In the genomic region with DNA sequence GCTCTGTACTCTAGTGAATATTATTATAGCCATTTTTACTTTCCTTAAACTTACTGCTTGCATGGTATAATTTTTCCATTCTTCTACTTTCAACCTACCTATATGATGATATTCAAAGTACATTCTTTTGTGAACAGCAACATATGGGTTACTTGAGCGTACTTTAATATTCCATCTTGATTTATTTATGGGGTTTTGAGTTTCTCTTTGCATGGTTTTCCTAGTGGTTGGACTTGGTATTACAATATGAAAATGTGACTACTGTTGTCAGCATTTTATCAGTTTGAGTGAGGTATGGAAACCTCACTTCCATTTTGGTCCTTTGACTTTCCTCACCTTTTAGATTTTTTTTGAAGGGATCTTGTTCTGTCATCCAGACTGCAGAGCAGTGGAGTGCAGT, we compare ENCODE assay signal across 16 cellular contexts. TPM values are rescaled to one million over a fixed set of nuclear protein-coding genes. Genes with fewer than 3 reads are reported as not detected.
DNase-seq lines count a peak whose midpoint lies in the region; ATAC-seq, FAIRE-seq and TF ChIP-seq lines count a peak whose summit lies in the region.
"Had no signal": no experiment of that assay in that cellular context is flagged by ENCODE, and none has a peak within 500 bp of the region (broad histone marks: within the 10 kb centered on the region; RNA-seq: fewer than 3 reads in every experiment).

No MANE protein-coding gene starts in this region.

- no peaks in the 10 kb centered on the region for H3K27me3 Mint-ChIP-seq in neural progenitor cell (ENCODE audit: insufficient read depth, low read depth)

- H3K9me2 ChIP-seq in Loucy (replicated peaks; ENCODE audit: low read depth, low read length), result no peaks in the 10 kb centered on the region

- H3K36me3 ChIP-seq in Loucy (ENCODE audit: insufficient read depth, low read length) (no peaks in the 10 kb centered on the region), neural progenitor cell (no peaks in the 10 kb centered on the region)
- H3K36me3 ChIP-seq: left lung, ovary had no signal

- no peaks in the 10 kb centered on the region for H3K27me3 ChIP-seq in Loucy (ENCODE audit: insufficient read depth, low read length, poor library complexity, severe bottlenecking)
- no peaks in the 10 kb centered on the region for H3K27me3 ChIP-seq in neural progenitor cell
- H3K27me3 ChIP-seq: left lung, ovary had no signal

- H3K9ac ChIP-seq in Loucy (ENCODE audit: low read depth, low read length, poor library complexity, severe bottlenecking), result no peak overlapping the region
- no peak overlapping the region for H3K9ac ChIP-seq in neural progenitor cell

- TF ChIP-seq CTCF in GM12865 (IDR thresholded peaks at IDR 0.05; ENCODE audit: insufficient read depth, low read depth, low read length, missing control alignments) (peak; percentile 26), Loucy (conservative IDR thresholded peaks at IDR 0.05; ENCODE audit: low read length) (peak; percentile 51), neural progenitor cell (IDR thresholded peaks at IDR 0.05) (peak; percentile 53)

- H3K36me3 Mint-ChIP-seq in neural progenitor cell, result no peaks in the 10 kb centered on the region

- peak; percentile 88 for FAIRE-seq in colon (lab: Jason Lieb, UNC)
- FAIRE-seq: HTR-8/SVneo had no signal

- H3K27ac ChIP-seq in neural progenitor cell (no peak overlapping the region), substantia nigra (ENCODE audit: low read depth, low read length, poor library complexity, severe bottlenecking) (no peak overlapping the region)
- H3K27ac ChIP-seq: left lung, ovary had no signal

- H2AFZ ChIP-seq in Loucy (ENCODE audit: low read length) (no peak overlapping the region), neural progenitor cell (replicated peaks) (no peak overlapping the region)

- H3K27ac Mint-ChIP-seq in neural progenitor cell, result no peak overlapping the region
- H3K27ac Mint-ChIP-seq: stimulated activated naive CD8-positive, alpha-beta T cell treated with anti-CD3 and anti-CD28 coated beads, Interleukin-15, Interleukin-2, amounts not matched to agents 100 ng/mL and 50 ng/mL, for 24 hours had no signal

- H3K9me3 ChIP-seq in Loucy (ENCODE audit: insufficient read depth, low read depth, low read length), result no peaks in the 10 kb centered on the region
- H3K9me3 ChIP-seq in neural progenitor cell (ENCODE audit: low read depth), result peaks cover 3% of the 10 kb centered on the region
- H3K9me3 ChIP-seq: left lung, ovary had no signal

- no peak overlapping the region for H3K4me3 ChIP-seq in GM12865 (ENCODE audit: low read depth, low read length)
- no peak overlapping the region for H3K4me3 ChIP-seq in Loucy (ENCODE audit: low read length, poor library complexity, severe bottlenecking)
- H3K4me3 ChIP-seq in neural progenitor cell, result no peak overlapping the region
- H3K4me3 ChIP-seq: left lung, ovary had no signal

- H3K4me1 Mint-ChIP-seq in neural progenitor cell, result no peaks in the 10 kb centered on the region

- ATAC-seq in GM21381 (IDR thresholded peaks at IDR 0.05; ENCODE audit: unreplicated experiment), result no peak
- ATAC-seq: left lung had no signal

- no peaks in the 10 kb centered on the region for H3K79me2 ChIP-seq in Loucy (ENCODE audit: insufficient read depth, low read length)
- no peaks in the 10 kb centered on the region for H3K79me2 ChIP-seq in neural progenitor cell (ENCODE audit: low read depth)

- H3K4me3 Mint-ChIP-seq in neural progenitor cell, result no peak overlapping the region
- H3K4me3 Mint-ChIP-seq: stimulated activated naive CD8-positive, alpha-beta T cell treated with anti-CD3 and anti-CD28 coated beads, Interleukin-15, Interleukin-2, amounts not matched to agents 100 ng/mL and 50 ng/mL, for 24 hours had no signal

- no peak overlapping the region for H3K4me2 ChIP-seq in Loucy (ENCODE audit: low read depth, low read length, poor library complexity, severe bottlenecking)
- no peak overlapping the region for H3K4me2 ChIP-seq in neural progenitor cell

- peak; percentile 2 for DNase-seq in GM12865 (ENCODE audit: low read depth)
- no peak for DNase-seq in neural progenitor cell (ENCODE audit: low spot score)
- no peak for DNase-seq in HK-2 (ENCODE audit: unreplicated experiment)
- no peak for DNase-seq in substantia nigra (lab: John Stamatoyannopoulos, UW)
- DNase-seq: caudate nucleus; foreskin melanocyte; left lung; NCI-H2081; ovary; stimulated activated CD4-positive, alpha-beta T cell treated with anti-CD3 and anti-CD28 coated beads, Interleukin-2, amount 100 ng/mL, for 24 hours had no signal

- H3K4me1 ChIP-seq in Loucy (ENCODE audit: insufficient read depth, low read length, poor library complexity, severe bottlenecking) (no peaks in the 10 kb centered on the region), neural progenitor cell (no peaks in the 10 kb centered on the region)
- H3K4me1 ChIP-seq: left lung had no signal

- H3K9me3 Mint-ChIP-seq in neural progenitor cell, result no peaks in the 10 kb centered on the region

- H3F3A ChIP-seq in Loucy (ENCODE audit: low read depth) (no peaks in the 10 kb centered on the region), neural progenitor cell (ENCODE audit: low read depth) (no peaks in the 10 kb centered on the region)

- no peaks in the 10 kb centered on the region for H4K20me1 ChIP-seq in Loucy (ENCODE audit: insufficient read depth, low read length, poor library complexity, severe bottlenecking)
- H4K20me1 ChIP-seq in neural progenitor cell (ENCODE audit: low read depth), result no peaks in the 10 kb centered on the region

RNA-seq across cellular contexts. Expression of a gene that starts 35.9 kb away (rescaled TPM):
- total RNA-seq in neural progenitor cell (ENCODE audit: low replicate concordance), result not detected in 2 replicates
- total RNA-seq: Daoy had no signal
